Comparison of ENCODE assay signal across 8 cellular contexts in the genomic region with DNA sequence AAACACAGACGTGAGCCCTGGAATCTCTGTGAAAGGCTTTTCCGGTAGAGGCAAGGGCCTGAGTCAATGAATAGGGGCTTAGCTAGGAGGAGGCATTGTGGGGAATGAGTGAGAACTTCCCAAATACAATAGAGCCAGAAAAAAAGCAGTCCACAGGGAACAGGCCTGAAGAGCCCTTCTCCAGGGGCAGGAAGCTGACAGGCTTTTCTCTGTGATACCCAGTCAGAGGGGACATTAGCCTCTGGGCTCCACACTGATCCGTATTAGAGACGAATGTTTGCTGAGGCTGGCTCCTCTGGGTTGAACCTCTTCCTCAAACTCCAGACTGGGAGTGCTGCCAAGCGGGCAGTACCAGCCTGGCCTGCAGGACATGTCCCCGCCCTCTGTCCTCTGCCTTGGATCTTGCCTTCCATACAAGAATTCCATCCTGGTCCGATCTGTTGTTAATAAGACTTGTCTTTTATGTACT. TPM values are rescaled to one million over a fixed set of nuclear protein-coding genes. Genes with fewer than 3 reads are reported as not detected.
A peak's percentile ranks its signal among the peaks of the same experiment; 100 is the strongest.
DNase-seq lines count a peak whose midpoint lies in the region; ATAC-seq, FAIRE-seq and TF ChIP-seq lines count a peak whose summit lies in the region.

No MANE protein-coding gene starts in this region.

- H3K4me3 ChIP-seq in heart right ventricle (no peak overlapping the region), rectal smooth muscle tissue (ENCODE audit: low read length) (peak overlapping the region; percentile 14)

- H3K4me1 ChIP-seq in heart right ventricle (peaks cover 14 to 58% (median 40%) of the 10 kb centered on the region in 9 donors), rectal smooth muscle tissue (ENCODE audit: control insufficient read depth, insufficient read depth, low read length) (peaks cover 24% of the 10 kb centered on the region)

- no peak for TF ChIP-seq CTCF in heart right ventricle (IDR thresholded peaks at IDR 0.05)

- ATAC-seq in heart right ventricle (peak in 6 of 8 donors; percentile 19 to 51 (median 37)), HG02763 (IDR thresholded peaks at IDR 0.05; ENCODE audit: unreplicated experiment) (no peak), HG03442 (IDR thresholded peaks at IDR 0.05; ENCODE audit: unreplicated experiment) (no peak)

- H3K27ac ChIP-seq in heart right ventricle (peak overlapping the region; percentile 57 to 100 (median 99)), rectal smooth muscle tissue (ENCODE audit: low read depth, low read length) (peak overlapping the region; percentile 97)

- H3K36me3 ChIP-seq in heart right ventricle (peaks cover 0 to 25% (median 0%) of the 10 kb centered on the region in 9 donors), rectal smooth muscle tissue (ENCODE audit: control insufficient read depth, insufficient read depth, low read length) (no peaks in the 10 kb centered on the region)

- H3K36me3 Mint-ChIP-seq in activated CD4-positive, alpha-beta memory T cell treated with anti-CD3 and anti-CD28 coated beads for 36 hours: peaks cover 5% of the 10 kb centered on the region

- peak overlapping the region; percentile 100 for H3K27ac Mint-ChIP-seq in activated CD4-positive, alpha-beta memory T cell treated with anti-CD3 and anti-CD28 coated beads for 36 hours

- CTCF ChIA-PET in activated CD4-positive, alpha-beta memory T cell treated with anti-CD3 and anti-CD28 coated beads for 36 hours (lab: Charles Lee): interaction anchor here (0.7 to 3.5 kb wide), 6 partner anchors 8 to 515 kb away, joined by 3 to 17 read pairs (median 8); no protein-coding TSS in a partner anchor

- no peaks in the 10 kb centered on the region for H3K9me3 Mint-ChIP-seq in activated CD4-positive, alpha-beta memory T cell treated with anti-CD3 and anti-CD28 coated beads for 36 hours

- no peak overlapping the region for H3K9ac ChIP-seq in rectal smooth muscle tissue (ENCODE audit: low read length)

- WGBS in heart right ventricle, 2 donors: 31 to 36% methylated on average over 7 of the region's 7 CpGs

- no peaks in the 10 kb centered on the region for H3K9me3 ChIP-seq in heart right ventricle

- H3K27me3 Mint-ChIP-seq in activated CD4-positive, alpha-beta memory T cell treated with anti-CD3 and anti-CD28 coated beads for 36 hours: peaks cover 2% of the 10 kb centered on the region

- DNase-seq in HT-29 (ENCODE audit: low spot score) (peak; percentile 87), heart right ventricle (peak; percentile 75 to 80), urothelium cell line (ENCODE audit: low spot score) (no peak), NK-92 (lab: John Stamatoyannopoulos, UW; ENCODE audit: unreplicated experiment) (no peak)
- DNase-seq in activated CD4-positive, alpha-beta memory T cell treated with anti-CD3 and anti-CD28 coated beads for 36 hours: no peak

- FAIRE-seq in urothelium cell line (lab: Jason Lieb, UNC): no peak

- no peaks in the 10 kb centered on the region for H3K27me3 ChIP-seq in heart right ventricle
- H3K27me3 ChIP-seq in rectal smooth muscle tissue (ENCODE audit: control insufficient read depth, insufficient read depth, low read length): no peaks in the 10 kb centered on the region

- peak overlapping the region; percentile 94 for H3K4me3 Mint-ChIP-seq in activated CD4-positive, alpha-beta memory T cell treated with anti-CD3 and anti-CD28 coated beads for 36 hours

- intact Hi-C loops in activated CD4-positive, alpha-beta memory T cell treated with anti-CD3 and anti-CD28 coated beads for 36 hours (cut with micrococcal nuclease): loop anchor here (1.0 to 5.0 kb wide), 4 partner anchors 157 to 651 kb away; a partner anchor contains a TSS
- intact Hi-C loops in heart right ventricle (cut with DNase I): loop anchor here in 6 of 10 donors (2.0 to 10.0 kb wide), 4 partner anchors 217 to 349 kb away; a partner anchor contains a TSS

- POLR2A ChIA-PET in activated CD4-positive, alpha-beta memory T cell treated with anti-CD3 and anti-CD28 coated beads for 36 hours (lab: Charles Lee): interaction anchor here (0.9 to 2.3 kb wide), 11 partner anchors 8 to 349 kb away, joined by 3 to 17 read pairs (median 4); a partner anchor contains a TSS

- peaks cover 53% of the 10 kb centered on the region for H3K4me1 Mint-ChIP-seq in activated CD4-positive, alpha-beta memory T cell treated with anti-CD3 and anti-CD28 coated beads for 36 hours (ENCODE audit: low read depth)

RNA-seq across cellular contexts. Expression of a gene that starts 2.3 kb away (rescaled TPM):
- 8.0 and 9.8 TPM in 2 replicates for total RNA-seq in HT-29 (2014; rRNA removed; shearing (Covaris generic))
- 1 to 10 TPM; 6.7 to 7.0 TPM for total RNA-seq in activated CD4-positive, alpha-beta memory T cell treated with anti-CD3 and anti-CD28 coated beads for 36 hours
- 10 to 100 TPM in 6 of 10 donors, 1 to 10 TPM in 4; 8.6 to 14.0 (median 10.3) TPM for total RNA-seq in heart right ventricle
- polyA plus RNA-seq in heart right ventricle: 10 to 100 TPM in 1 of 2 donors, 1 to 10 TPM in 1; 5.5 to 20.6 TPM

RNA-seq across cellular contexts. Expression of a gene that starts 43.3 kb away (rescaled TPM):
- total RNA-seq in HT-29 (2014; rRNA removed; shearing (Covaris generic)): not detected in 2 replicates
- under 1 TPM; 0.10 to 0.31 TPM for total RNA-seq in activated CD4-positive, alpha-beta memory T cell treated with anti-CD3 and anti-CD28 coated beads for 36 hours
- total RNA-seq in heart right ventricle: 1 to 10 TPM in 4 of 10 donors, under 1 TPM in 6; 0.32 to 2.7 (median 0.77) TPM
- polyA plus RNA-seq in heart right ventricle: under 1 TPM; 0.09 to 0.37 TPM

Comparison
In these comparisons a context has a peak if more than half of its experiments do, and no peak if none do; other contexts are left out.
1. DNase-seq: peak in HT-29 (single experiment) and heart right ventricle (2 of 2); none in activated CD4-positive, alpha-beta memory T cell treated with anti-CD3 and anti-CD28 coated beads for 36 hours (single experiment), urothelium cell line (single experiment) and NK-92 (single experiment).
2. ATAC-seq: peak in heart right ventricle (6 of 8); none in HG02763 (single experiment) and HG03442 (single experiment).